In genomic region chr18:31929273-31929672, GRCh38 we compare ENCODE assay signal across 26 cellular contexts.
"Had no signal": no experiment of that assay in that cellular context is flagged by ENCODE, and none has a peak within 500 bp of the region (broad histone marks: within the 10 kb centered on the region; RNA-seq: fewer than 3 reads in every experiment).

No MANE protein-coding gene starts in this region.

- H3K27me3 ChIP-seq: esophagus squamous epithelium, heart right ventricle, right atrium auricular region, sigmoid colon, spleen, tibial nerve, upper lobe of right lung, uterus had no signal

- H2AFZ ChIP-seq: parathyroid adenoma had no signal

- H3K4me3 Mint-ChIP-seq: natural killer cell; stimulated activated naive B cell treated with anti-CD40 and anti-IgM and Interleukin-4, amounts not matched to agents 10 μg/mL and 1 μg/mL and 100 μg/mL, for 72 hours; stimulated activated naive CD8-positive, alpha-beta T cell treated with anti-CD3 and anti-CD28 coated beads, Interleukin-15, Interleukin-2, amounts not matched to agents 100 ng/mL and 50 ng/mL, for 24 hours had no signal

- H3K36me3 ChIP-seq: uterus had no signal

- H3K27ac Mint-ChIP-seq: natural killer cell; progenitor cell of endocrine pancreas; stimulated activated naive B cell treated with anti-CD40 and anti-IgM and Interleukin-4, amounts not matched to agents 10 μg/mL and 1 μg/mL and 100 μg/mL, for 72 hours; stimulated activated naive CD8-positive, alpha-beta T cell treated with anti-CD3 and anti-CD28 coated beads, Interleukin-15, Interleukin-2, amounts not matched to agents 100 ng/mL and 50 ng/mL, for 24 hours had no signal

- FAIRE-seq: endothelial cell of umbilical vein, islet of Langerhans had no signal

- H3K9me3 Mint-ChIP-seq: natural killer cell; stimulated activated naive B cell treated with anti-CD40 and anti-IgM and Interleukin-4, amounts not matched to agents 10 μg/mL and 1 μg/mL and 100 μg/mL, for 72 hours; stimulated activated naive CD8-positive, alpha-beta T cell treated with anti-CD3 and anti-CD28 coated beads, Interleukin-15, Interleukin-2, amounts not matched to agents 100 ng/mL and 50 ng/mL, for 24 hours had no signal

- H3K4me1 ChIP-seq: parathyroid adenoma, upper lobe of right lung had no signal

- H3K4me3 ChIP-seq: coronary artery, esophagus squamous epithelium, heart right ventricle, left ventricle myocardium inferior, lower lobe of right lung, right atrium auricular region, sigmoid colon, spleen, thoracic aorta, tibial nerve, upper lobe of right lung, uterus had no signal

- H3K27me3 Mint-ChIP-seq: progenitor cell of endocrine pancreas; stimulated activated naive B cell treated with anti-CD40 and anti-IgM and Interleukin-4, amounts not matched to agents 10 μg/mL and 1 μg/mL and 100 μg/mL, for 72 hours; stimulated activated naive CD8-positive, alpha-beta T cell treated with anti-CD3 and anti-CD28 coated beads, Interleukin-15, Interleukin-2, amounts not matched to agents 100 ng/mL and 50 ng/mL, for 24 hours had no signal

- H3K9me3 ChIP-seq: esophagus squamous epithelium, heart right ventricle, left ventricle myocardium inferior, lower lobe of right lung, right atrium auricular region, sigmoid colon, spleen, thoracic aorta, tibial nerve, upper lobe of right lung, uterus had no signal

- ATAC-seq: heart right ventricle; left cardiac atrium; lower lobe of right lung; natural killer cell; stimulated activated naive B cell treated with anti-CD40 and anti-IgM and Interleukin-4, amounts not matched to agents 10 μg/mL and 1 μg/mL and 100 μg/mL, for 72 hours; upper lobe of right lung had no signal

- H3K9ac ChIP-seq: parathyroid adenoma had no signal

- H3K36me3 Mint-ChIP-seq: natural killer cell had no signal

- DNase-seq: dermis blood vessel endothelial cell; effector memory CD4-positive, alpha-beta T cell; erythroblast; esophagus squamous epithelium; foreskin melanocyte; glutamatergic neuron; heart right ventricle; hippocampal formation; left cardiac atrium; left ventricle myocardium inferior; lower lobe of right lung; natural killer cell; sigmoid colon; spleen; stimulated activated naive B cell treated with anti-CD40 and anti-IgM and Interleukin-4, amounts not matched to agents 10 μg/mL and 1 μg/mL and 100 μg/mL, for 72 hours; upper lobe of right lung; uterus had no signal

- H3K27ac ChIP-seq: coronary artery, esophagus squamous epithelium, heart right ventricle, left ventricle myocardium inferior, lower lobe of right lung, parathyroid adenoma, right atrium auricular region, sigmoid colon, spleen, thoracic aorta, tibial nerve, upper lobe of right lung, uterus had no signal
